1 cellular context compared by ENCODE assay signal in genomic region chr1:151992345-151993083, GRCh38.
TF ChIP-seq lines count a peak whose summit lies in the region.

No MANE protein-coding gene starts in this region.

TF ChIP-seq in HEK293, 187 proteins besides CTCF, POLR2A, EP300 and RAD21 (continued from another document):
- TF ChIP-seq ZNF513 (tag by site-specific recombination; IDR thresholded peaks at IDR 0.05) = 0 out of 2 replicates have a peak, but pooled peaks have one; percentile 42
- no peak for TF ChIP-seq ZNF157 (tag by site-specific recombination; IDR thresholded peaks at IDR 0.05)
- 0 out of 2 replicates have a peak, but pooled peaks have one; percentile 32 for TF ChIP-seq ZFP37 (tag by site-specific recombination; IDR thresholded peaks at IDR 0.05)
- 0 out of 2 replicates have a peak, but pooled peaks have one; percentile 56 for TF ChIP-seq PRDM1 (tag by site-specific recombination; IDR thresholded peaks at IDR 0.05)
- peak; percentile 83 for TF ChIP-seq SP3 (tag by site-specific recombination; IDR thresholded peaks at IDR 0.05)
- peak; percentile 51; the same call in 1 of the 2 replicates for TF ChIP-seq ZNF660 (tag by site-specific recombination; IDR thresholded peaks at IDR 0.05)
- TF ChIP-seq, protein P1, sequence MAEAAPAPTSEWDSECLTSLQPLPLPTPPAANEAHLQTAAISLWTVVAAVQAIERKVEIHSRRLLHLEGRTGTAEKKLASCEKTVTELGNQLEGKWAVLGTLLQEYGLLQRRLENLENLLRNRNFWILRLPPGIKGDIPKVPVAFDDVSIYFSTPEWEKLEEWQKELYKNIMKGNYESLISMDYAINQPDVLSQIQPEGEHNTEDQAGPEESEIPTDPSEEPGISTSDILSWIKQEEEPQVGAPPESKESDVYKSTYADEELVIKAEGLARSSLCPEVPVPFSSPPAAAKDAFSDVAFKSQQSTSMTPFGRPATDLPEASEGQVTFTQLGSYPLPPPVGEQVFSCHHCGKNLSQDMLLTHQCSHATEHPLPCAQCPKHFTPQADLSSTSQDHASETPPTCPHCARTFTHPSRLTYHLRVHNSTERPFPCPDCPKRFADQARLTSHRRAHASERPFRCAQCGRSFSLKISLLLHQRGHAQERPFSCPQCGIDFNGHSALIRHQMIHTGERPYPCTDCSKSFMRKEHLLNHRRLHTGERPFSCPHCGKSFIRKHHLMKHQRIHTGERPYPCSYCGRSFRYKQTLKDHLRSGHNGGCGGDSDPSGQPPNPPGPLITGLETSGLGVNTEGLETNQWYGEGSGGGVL (tag by site-specific recombination; IDR thresholded peaks at IDR 0.05) = peak; percentile 11; the same call in 1 of the 2 replicates
